Comparison of ENCODE assay signal across 10 cellular contexts in the genomic region with DNA sequence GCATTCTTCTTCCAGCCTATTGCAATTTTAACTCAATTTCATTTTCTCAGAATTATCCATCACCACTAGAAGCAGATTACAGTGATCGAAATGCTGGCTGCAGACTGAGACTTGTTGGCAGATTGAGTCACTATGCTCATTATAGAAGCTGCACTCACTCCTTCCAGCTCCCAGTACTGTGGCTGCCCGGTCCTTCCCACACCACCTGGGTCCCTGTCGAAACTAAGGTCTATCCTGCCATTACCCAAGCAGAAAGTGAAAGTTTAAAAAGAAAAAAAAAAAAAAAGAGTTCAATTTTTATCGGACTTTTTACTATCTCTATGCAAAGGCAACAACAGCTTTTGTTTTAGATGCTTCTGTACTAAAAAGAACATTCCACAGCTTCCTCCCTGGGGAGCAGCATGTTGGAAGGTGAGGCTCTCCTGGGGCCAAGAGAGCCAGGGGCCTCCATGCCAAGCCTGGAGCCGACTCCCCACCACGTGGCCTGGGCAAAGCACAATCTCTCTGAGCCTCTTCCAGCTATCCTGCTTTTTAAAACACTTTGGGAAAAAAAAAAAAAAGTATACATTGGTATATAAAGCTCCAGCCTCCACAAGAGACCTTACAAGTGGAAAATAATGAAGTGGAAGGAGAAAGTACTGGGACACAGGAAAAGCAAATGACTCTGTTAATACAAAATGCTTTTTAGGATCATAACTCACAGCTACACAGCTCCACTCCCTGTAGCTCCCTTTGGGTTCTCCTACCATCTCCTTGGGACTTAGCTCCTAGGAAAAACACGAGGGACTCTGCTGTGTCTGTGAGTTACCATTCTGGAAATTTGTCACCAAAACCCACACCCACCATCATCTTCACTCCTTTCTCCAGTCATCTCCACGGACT.
DNase-seq lines count a peak whose midpoint lies in the region; ATAC-seq and TF ChIP-seq lines count a peak whose summit lies in the region.
"Had no signal": no experiment of that assay in that cellular context is flagged by ENCODE, and none has a peak within 500 bp of the region (broad histone marks: within the 10 kb centered on the region; RNA-seq: fewer than 3 reads in every experiment).

No MANE protein-coding gene starts in this region.

- peak overlapping the region; percentile 80 for H3K4me3 Mint-ChIP-seq in HFFc6
- no peak overlapping the region for H3K4me3 Mint-ChIP-seq in activated CD4-positive, alpha-beta T cell treated with anti-CD3 and anti-CD28 coated beads for 36 hours
- H3K4me3 Mint-ChIP-seq: activated CD4-positive, alpha-beta memory T cell treated with anti-CD3 and anti-CD28 coated beads, Interleukin-2, amount 10 ng/mL, durations not matched to agents 7 days and 5 days; activated naive CD8-positive, alpha-beta T cell had no signal

- intact Hi-C loops in activated CD4-positive, alpha-beta T cell treated with anti-CD3 and anti-CD28 coated beads for 36 hours (cut with DNase I, micrococcal nuclease), result no loop called here

- peak overlapping the region; percentile 46 for H3K27ac ChIP-seq in caudate nucleus (ENCODE audit: low read depth, low read length)

- H3K27me3 Mint-ChIP-seq in HFFc6 (ENCODE audit: insufficient read depth), result no peaks in the 10 kb centered on the region; the same call in 1 of the 2 replicates
- no peaks in the 10 kb centered on the region for H3K27me3 Mint-ChIP-seq in activated CD4-positive, alpha-beta T cell treated with anti-CD3 and anti-CD28 coated beads for 36 hours
- H3K27me3 Mint-ChIP-seq: activated CD4-positive, alpha-beta memory T cell treated with anti-CD3 and anti-CD28 coated beads, Interleukin-2, amount 10 ng/mL, durations not matched to agents 7 days and 5 days; activated naive CD8-positive, alpha-beta T cell had no signal

- DNase-seq in HFFc6, result peak; percentile 53
- peak in 1 of 61 donors; percentile 27 for DNase-seq in caudate nucleus (lab: John Stamatoyannopoulos, UW)
- peak; percentile 44 for DNase-seq in iris pigment epithelial cell (ENCODE audit: low read depth)
- peak; percentile 3 for DNase-seq in smooth muscle cell of the brain vasculature (ENCODE audit: low read depth, low spot score)
- DNase-seq in activated CD4-positive, alpha-beta T cell treated with anti-CD3 and anti-CD28 coated beads for 36 hours, result no peak
- no peak for DNase-seq in GDM1 (lab: John Stamatoyannopoulos, UW)
- no peak for DNase-seq in SHP77 (lab: John Stamatoyannopoulos, UW)
- DNase-seq: activated CD4-positive, alpha-beta memory T cell treated with anti-CD3 and anti-CD28 coated beads, Interleukin-2, amount 10 ng/mL, durations not matched to agents 7 days and 5 days had no signal

- POLR2A ChIA-PET in activated CD4-positive, alpha-beta T cell treated with anti-CD3 and anti-CD28 coated beads for 36 hours (lab: Charles Lee), result no interaction called here

- H3K4me1 Mint-ChIP-seq in HFFc6 (ENCODE audit: low read depth), result peaks cover 32% of the 10 kb centered on the region
- no peaks in the 10 kb centered on the region for H3K4me1 Mint-ChIP-seq in activated CD4-positive, alpha-beta T cell treated with anti-CD3 and anti-CD28 coated beads for 36 hours
- H3K4me1 Mint-ChIP-seq: activated CD4-positive, alpha-beta memory T cell treated with anti-CD3 and anti-CD28 coated beads, Interleukin-2, amount 10 ng/mL, durations not matched to agents 7 days and 5 days had no signal

- H3K27ac Mint-ChIP-seq in HFFc6, result peak overlapping the region; percentile 91
- no peak overlapping the region for H3K27ac Mint-ChIP-seq in activated CD4-positive, alpha-beta T cell treated with anti-CD3 and anti-CD28 coated beads for 36 hours
- H3K27ac Mint-ChIP-seq: activated CD4-positive, alpha-beta memory T cell treated with anti-CD3 and anti-CD28 coated beads, Interleukin-2, amount 10 ng/mL, durations not matched to agents 7 days and 5 days; activated naive CD8-positive, alpha-beta T cell had no signal

- H3K9me3 Mint-ChIP-seq in HFFc6, result no peaks in the 10 kb centered on the region
- no peaks in the 10 kb centered on the region for H3K9me3 Mint-ChIP-seq in activated CD4-positive, alpha-beta T cell treated with anti-CD3 and anti-CD28 coated beads for 36 hours (ENCODE audit: low read depth)
- H3K9me3 Mint-ChIP-seq: activated CD4-positive, alpha-beta memory T cell treated with anti-CD3 and anti-CD28 coated beads, Interleukin-2, amount 10 ng/mL, durations not matched to agents 7 days and 5 days had no signal

- ATAC-seq in GM21576 (IDR thresholded peaks at IDR 0.05; ENCODE audit: unreplicated experiment), result no peak
- ATAC-seq in activated CD4-positive, alpha-beta T cell treated with anti-CD3 and anti-CD28 coated beads for 36 hours, result no peak

- TF ChIP-seq CTCF in HFFc6 (IDR thresholded peaks at IDR 0.05), result no peak

- CTCF ChIA-PET in activated CD4-positive, alpha-beta T cell treated with anti-CD3 and anti-CD28 coated beads for 36 hours (lab: Charles Lee), result interaction anchor here (0.9 to 1.4 kb wide), 2 partner anchors 9 to 363 kb away, joined by 5 to 7 read pairs; no protein-coding TSS in a partner anchor

- H3K36me3 Mint-ChIP-seq in HFFc6 (ENCODE audit: low read depth), result peaks cover 14% of the 10 kb centered on the region
- H3K36me3 Mint-ChIP-seq in activated CD4-positive, alpha-beta T cell treated with anti-CD3 and anti-CD28 coated beads for 36 hours (ENCODE audit: low read depth), result peaks cover 30% of the 10 kb centered on the region

Comparison
In these comparisons a context has a peak if more than half of its experiments do, and no peak if none do; other contexts are left out.
1. DNase-seq: peak in HFFc6 (single experiment), iris pigment epithelial cell (single experiment) and smooth muscle cell of the brain vasculature (single experiment); none in activated CD4-positive, alpha-beta T cell treated with anti-CD3 and anti-CD28 coated beads for 36 hours (single experiment), GDM1 (single experiment) and SHP77 (0 of 2).